Comparison of ENCODE assay signal across 1 cellular context in the genomic region with DNA sequence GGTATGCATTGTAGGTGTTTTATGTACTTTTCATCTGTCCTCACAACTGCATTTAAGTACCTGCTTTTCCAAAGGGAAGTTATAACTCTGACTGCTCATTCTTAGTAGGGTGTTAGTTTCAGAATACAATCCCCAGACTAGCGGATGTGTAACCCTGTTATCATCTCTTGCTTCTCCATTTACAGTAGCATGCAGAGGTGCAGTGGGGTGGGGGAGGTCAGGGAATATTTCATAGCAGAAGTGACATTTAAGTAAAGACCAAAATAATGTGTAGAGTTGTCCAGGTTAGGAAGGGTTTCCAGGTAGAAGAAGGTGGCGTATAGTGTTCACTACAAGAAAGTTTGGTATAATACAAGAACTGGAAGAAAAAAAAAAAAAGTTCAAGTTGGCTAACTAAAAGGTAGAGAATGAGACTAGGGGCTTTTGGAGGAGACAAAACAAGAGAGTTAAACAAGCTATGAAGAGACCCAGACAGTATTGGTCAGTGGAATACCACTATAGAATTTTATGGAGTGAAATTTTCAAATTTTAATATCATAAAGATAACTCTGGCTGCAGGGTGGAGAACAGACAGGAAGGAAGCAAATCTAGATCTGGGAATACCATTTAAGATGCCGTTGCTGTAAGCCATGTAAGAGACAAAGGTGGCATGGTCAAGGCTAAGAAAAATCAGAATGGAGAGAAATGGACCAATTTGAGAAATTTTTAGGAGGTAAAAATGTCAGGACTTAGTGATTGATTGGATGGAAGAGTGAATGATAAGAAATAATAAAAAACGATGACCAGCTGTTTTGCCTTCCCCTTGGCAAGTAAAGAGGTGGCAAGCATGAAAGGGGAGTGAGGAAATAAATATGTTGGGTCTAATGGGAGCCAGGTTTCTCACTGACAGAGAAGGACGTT.
A peak's percentile ranks its signal among the peaks of the same experiment; 100 is the strongest.
TF ChIP-seq lines count a peak whose summit lies in the region.

No MANE protein-coding gene starts in this region.

TF ChIP-seq in K562, 482 proteins besides CTCF, POLR2A, EP300 and RAD21 (continued from another document and continues in another):
- TF ChIP-seq, protein P1, sequence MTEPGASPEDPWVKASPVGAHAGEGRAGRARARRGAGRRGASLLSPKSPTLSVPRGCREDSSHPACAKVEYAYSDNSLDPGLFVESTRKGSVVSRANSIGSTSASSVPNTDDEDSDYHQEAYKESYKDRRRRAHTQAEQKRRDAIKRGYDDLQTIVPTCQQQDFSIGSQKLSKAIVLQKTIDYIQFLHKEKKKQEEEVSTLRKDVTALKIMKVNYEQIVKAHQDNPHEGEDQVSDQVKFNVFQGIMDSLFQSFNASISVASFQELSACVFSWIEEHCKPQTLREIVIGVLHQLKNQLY (CRISPR knock-in tag; conservative IDR thresholded peaks at IDR 0.05): no peak
- TF ChIP-seq FOXJ3 (CRISPR knock-in tag; IDR thresholded peaks at IDR 0.05): no peak
- TF ChIP-seq RBM22 (IDR thresholded peaks at IDR 0.05; ENCODE audit: low read depth, low read length, poor library complexity, severe bottlenecking): no peak
- TF ChIP-seq SP2 (IDR thresholded peaks at IDR 0.05; ENCODE audit: extremely low read depth, low read depth, low read length, poor library complexity, severe bottlenecking): no peak
- TF ChIP-seq PHF8 (IDR thresholded peaks at IDR 0.05; ENCODE audit: borderline replicate concordance, low read length): no peak
- no peak for TF ChIP-seq ZNF436 (CRISPR knock-in tag; IDR thresholded peaks at IDR 0.05)
- TF ChIP-seq HCFC1 (IDR thresholded peaks at IDR 0.05; ENCODE audit: low read depth, low read length): no peak
- TF ChIP-seq TBP (optimal IDR thresholded peaks at IDR 0.05; ENCODE audit: low read depth, low read length): peak; percentile 27
- no peak for TF ChIP-seq HEY1 (CRISPR knock-in tag; IDR thresholded peaks at IDR 0.05; ENCODE audit: borderline replicate concordance)
- TF ChIP-seq ZNF3 (CRISPR knock-in tag; IDR thresholded peaks at IDR 0.05): no peak
- TF ChIP-seq GTF2F1 (IDR thresholded peaks at IDR 0.05; ENCODE audit: low read depth, low read length): no peak
- TF ChIP-seq, protein P2, sequence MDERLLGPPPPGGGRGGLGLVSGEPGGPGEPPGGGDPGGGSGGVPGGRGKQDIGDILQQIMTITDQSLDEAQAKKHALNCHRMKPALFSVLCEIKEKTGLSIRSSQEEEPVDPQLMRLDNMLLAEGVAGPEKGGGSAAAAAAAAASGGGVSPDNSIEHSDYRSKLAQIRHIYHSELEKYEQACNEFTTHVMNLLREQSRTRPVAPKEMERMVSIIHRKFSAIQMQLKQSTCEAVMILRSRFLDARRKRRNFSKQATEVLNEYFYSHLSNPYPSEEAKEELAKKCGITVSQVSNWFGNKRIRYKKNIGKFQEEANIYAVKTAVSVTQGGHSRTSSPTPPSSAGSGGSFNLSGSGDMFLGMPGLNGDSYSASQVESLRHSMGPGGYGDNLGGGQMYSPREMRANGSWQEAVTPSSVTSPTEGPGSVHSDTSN (CRISPR knock-in tag; IDR thresholded peaks at IDR 0.05; ENCODE audit: low read depth): no peak
- TF ChIP-seq, protein P2 (tag; conservative IDR thresholded peaks at IDR 0.05; ENCODE audit: low read depth): peak; percentile 61
- TF ChIP-seq, protein P3, sequence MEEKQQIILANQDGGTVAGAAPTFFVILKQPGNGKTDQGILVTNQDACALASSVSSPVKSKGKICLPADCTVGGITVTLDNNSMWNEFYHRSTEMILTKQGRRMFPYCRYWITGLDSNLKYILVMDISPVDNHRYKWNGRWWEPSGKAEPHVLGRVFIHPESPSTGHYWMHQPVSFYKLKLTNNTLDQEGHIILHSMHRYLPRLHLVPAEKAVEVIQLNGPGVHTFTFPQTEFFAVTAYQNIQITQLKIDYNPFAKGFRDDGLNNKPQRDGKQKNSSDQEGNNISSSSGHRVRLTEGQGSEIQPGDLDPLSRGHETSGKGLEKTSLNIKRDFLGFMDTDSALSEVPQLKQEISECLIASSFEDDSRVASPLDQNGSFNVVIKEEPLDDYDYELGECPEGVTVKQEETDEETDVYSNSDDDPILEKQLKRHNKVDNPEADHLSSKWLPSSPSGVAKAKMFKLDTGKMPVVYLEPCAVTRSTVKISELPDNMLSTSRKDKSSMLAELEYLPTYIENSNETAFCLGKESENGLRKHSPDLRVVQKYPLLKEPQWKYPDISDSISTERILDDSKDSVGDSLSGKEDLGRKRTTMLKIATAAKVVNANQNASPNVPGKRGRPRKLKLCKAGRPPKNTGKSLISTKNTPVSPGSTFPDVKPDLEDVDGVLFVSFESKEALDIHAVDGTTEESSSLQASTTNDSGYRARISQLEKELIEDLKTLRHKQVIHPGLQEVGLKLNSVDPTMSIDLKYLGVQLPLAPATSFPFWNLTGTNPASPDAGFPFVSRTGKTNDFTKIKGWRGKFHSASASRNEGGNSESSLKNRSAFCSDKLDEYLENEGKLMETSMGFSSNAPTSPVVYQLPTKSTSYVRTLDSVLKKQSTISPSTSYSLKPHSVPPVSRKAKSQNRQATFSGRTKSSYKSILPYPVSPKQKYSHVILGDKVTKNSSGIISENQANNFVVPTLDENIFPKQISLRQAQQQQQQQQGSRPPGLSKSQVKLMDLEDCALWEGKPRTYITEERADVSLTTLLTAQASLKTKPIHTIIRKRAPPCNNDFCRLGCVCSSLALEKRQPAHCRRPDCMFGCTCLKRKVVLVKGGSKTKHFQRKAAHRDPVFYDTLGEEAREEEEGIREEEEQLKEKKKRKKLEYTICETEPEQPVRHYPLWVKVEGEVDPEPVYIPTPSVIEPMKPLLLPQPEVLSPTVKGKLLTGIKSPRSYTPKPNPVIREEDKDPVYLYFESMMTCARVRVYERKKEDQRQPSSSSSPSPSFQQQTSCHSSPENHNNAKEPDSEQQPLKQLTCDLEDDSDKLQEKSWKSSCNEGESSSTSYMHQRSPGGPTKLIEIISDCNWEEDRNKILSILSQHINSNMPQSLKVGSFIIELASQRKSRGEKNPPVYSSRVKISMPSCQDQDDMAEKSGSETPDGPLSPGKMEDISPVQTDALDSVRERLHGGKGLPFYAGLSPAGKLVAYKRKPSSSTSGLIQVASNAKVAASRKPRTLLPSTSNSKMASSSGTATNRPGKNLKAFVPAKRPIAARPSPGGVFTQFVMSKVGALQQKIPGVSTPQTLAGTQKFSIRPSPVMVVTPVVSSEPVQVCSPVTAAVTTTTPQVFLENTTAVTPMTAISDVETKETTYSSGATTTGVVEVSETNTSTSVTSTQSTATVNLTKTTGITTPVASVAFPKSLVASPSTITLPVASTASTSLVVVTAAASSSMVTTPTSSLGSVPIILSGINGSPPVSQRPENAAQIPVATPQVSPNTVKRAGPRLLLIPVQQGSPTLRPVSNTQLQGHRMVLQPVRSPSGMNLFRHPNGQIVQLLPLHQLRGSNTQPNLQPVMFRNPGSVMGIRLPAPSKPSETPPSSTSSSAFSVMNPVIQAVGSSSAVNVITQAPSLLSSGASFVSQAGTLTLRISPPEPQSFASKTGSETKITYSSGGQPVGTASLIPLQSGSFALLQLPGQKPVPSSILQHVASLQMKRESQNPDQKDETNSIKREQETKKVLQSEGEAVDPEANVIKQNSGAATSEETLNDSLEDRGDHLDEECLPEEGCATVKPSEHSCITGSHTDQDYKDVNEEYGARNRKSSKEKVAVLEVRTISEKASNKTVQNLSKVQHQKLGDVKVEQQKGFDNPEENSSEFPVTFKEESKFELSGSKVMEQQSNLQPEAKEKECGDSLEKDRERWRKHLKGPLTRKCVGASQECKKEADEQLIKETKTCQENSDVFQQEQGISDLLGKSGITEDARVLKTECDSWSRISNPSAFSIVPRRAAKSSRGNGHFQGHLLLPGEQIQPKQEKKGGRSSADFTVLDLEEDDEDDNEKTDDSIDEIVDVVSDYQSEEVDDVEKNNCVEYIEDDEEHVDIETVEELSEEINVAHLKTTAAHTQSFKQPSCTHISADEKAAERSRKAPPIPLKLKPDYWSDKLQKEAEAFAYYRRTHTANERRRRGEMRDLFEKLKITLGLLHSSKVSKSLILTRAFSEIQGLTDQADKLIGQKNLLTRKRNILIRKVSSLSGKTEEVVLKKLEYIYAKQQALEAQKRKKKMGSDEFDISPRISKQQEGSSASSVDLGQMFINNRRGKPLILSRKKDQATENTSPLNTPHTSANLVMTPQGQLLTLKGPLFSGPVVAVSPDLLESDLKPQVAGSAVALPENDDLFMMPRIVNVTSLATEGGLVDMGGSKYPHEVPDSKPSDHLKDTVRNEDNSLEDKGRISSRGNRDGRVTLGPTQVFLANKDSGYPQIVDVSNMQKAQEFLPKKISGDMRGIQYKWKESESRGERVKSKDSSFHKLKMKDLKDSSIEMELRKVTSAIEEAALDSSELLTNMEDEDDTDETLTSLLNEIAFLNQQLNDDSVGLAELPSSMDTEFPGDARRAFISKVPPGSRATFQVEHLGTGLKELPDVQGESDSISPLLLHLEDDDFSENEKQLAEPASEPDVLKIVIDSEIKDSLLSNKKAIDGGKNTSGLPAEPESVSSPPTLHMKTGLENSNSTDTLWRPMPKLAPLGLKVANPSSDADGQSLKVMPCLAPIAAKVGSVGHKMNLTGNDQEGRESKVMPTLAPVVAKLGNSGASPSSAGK (IDR thresholded peaks at IDR 0.05): no peak
- peak in 1 of 2 experiments; percentile 53; a peak in 1 of 4 replicates for TF ChIP-seq RCOR1 (IDR thresholded peaks at IDR 0.05; ENCODE audit: borderline replicate concordance in 1 of 2, low read depth in 2 of 2, low read length in 2 of 2)
- TF ChIP-seq ESRRA (IDR thresholded peaks at IDR 0.05; ENCODE audit: borderline replicate concordance, low read depth): no peak
- TF ChIP-seq NELFE (IDR thresholded peaks at IDR 0.05; ENCODE audit: insufficient read depth, insufficient read length): no peak
- TF ChIP-seq SRSF1 (IDR thresholded peaks at IDR 0.05; ENCODE audit: low read depth, low read length): no peak
- TF ChIP-seq, protein P4, sequence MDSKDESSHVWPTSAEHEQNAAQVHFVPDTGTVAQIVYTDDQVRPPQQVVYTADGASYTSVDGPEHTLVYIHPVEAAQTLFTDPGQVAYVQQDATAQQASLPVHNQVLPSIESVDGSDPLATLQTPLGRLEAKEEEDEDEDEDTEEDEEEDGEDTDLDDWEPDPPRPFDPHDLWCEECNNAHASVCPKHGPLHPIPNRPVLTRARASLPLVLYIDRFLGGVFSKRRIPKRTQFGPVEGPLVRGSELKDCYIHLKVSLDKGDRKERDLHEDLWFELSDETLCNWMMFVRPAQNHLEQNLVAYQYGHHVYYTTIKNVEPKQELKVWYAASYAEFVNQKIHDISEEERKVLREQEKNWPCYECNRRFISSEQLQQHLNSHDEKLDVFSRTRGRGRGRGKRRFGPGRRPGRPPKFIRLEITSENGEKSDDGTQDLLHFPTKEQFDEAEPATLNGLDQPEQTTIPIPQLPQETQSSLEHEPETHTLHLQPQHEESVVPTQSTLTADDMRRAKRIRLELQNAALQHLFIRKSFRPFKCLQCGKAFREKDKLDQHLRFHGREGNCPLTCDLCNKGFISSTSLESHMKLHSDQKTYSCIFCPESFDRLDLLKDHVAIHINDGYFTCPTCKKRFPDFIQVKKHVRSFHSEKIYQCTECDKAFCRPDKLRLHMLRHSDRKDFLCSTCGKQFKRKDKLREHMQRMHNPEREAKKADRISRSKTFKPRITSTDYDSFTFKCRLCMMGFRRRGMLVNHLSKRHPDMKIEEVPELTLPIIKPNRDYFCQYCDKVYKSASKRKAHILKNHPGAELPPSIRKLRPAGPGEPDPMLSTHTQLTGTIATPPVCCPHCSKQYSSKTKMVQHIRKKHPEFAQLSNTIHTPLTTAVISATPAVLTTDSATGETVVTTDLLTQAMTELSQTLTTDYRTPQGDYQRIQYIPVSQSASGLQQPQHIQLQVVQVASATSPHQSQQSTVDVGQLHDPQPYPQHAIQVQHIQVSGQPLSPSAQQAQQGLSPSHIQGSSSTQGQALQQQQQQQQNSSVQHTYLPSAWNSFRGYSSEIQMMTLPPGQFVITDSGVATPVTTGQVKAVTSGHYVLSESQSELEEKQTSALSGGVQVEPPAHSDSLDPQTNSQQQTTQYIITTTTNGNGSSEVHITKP (IDR thresholded peaks at IDR 0.05; ENCODE audit: partially characterized antibody): no peak
- no peak for TF ChIP-seq HDAC1 (IDR thresholded peaks at IDR 0.05)
- TF ChIP-seq ZEB2 (IDR thresholded peaks at IDR 0.05): no peak
- TF ChIP-seq NR4A1 (CRISPR knock-in tag; IDR thresholded peaks at IDR 0.05): no peak
- no peak for TF ChIP-seq NR4A1 (tag; IDR thresholded peaks at IDR 0.05)
